ENCODE assay signal across 35 cellular contexts in the genomic region with DNA sequence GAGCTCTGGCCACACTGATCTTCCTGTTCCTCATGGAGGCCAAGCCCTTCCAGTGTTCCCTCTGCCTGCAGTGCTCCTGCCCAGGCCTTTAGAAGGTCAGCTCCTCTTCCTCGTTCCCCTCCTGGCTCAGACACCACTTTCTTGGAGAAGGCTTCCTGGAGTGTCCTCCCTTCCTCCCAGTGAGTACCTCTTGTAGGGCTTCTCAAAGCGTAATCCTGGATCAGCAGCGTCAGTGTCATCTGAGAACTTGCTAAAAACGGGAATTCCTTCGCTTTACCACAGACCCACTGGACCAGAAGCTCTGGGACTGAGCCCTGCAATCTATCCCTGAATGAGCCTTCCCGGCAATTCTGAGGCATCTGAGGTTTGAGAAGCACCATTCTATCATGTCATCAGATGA.
"Had no signal": no experiment of that assay in that cellular context is flagged by ENCODE, and none has a peak within 500 bp of the region (broad histone marks: within the 10 kb centered on the region; RNA-seq: fewer than 3 reads in every experiment).

No MANE protein-coding gene starts in this region.

- H3K27ac ChIP-seq: breast epithelium, esophagus squamous epithelium, heart right ventricle, left ventricle myocardium inferior, neutrophil, ovary, prostate gland, skin epidermis, vagina had no signal

- FAIRE-seq: islet of Langerhans had no signal

- H3K4me3 ChIP-seq: breast epithelium, esophagus squamous epithelium, heart right ventricle, left ventricle myocardium inferior, lung, mucosa of descending colon, ovary, prostate gland, skin epidermis, vagina had no signal

- H3K4me3 Mint-ChIP-seq: central memory CD8-positive, alpha-beta T cell; natural killer cell treated with Interleukin-12 subunit alpha and Interleukin-12 subunit beta and Interleukin-15 and Interleukin-18, amount 100 ng/mL, for 72 hours; stimulated activated effector memory CD8-positive, alpha-beta T cell treated with anti-CD3 and anti-CD28 coated beads, Interleukin-12 subunit alpha, Interleukin-12 subunit beta, amount 100 ng/mL, for 72 hours; stimulated activated naive CD8-positive, alpha-beta T cell treated with anti-CD3 and anti-CD28 coated beads, Interleukin-15, Interleukin-2, amounts not matched to agents 100 ng/mL and 50 ng/mL, for 24 hours; T-helper 2 cell treated with Interferon-gamma antibody and Interleukin-4, amounts not matched to agents 5 μg/mL and 100 μg/mL, for 36 hours had no signal

- H3K9me3 Mint-ChIP-seq: central memory CD8-positive, alpha-beta T cell; natural killer cell treated with Interleukin-12 subunit alpha and Interleukin-12 subunit beta and Interleukin-15 and Interleukin-18, amount 100 ng/mL, for 72 hours; stimulated activated effector memory CD8-positive, alpha-beta T cell treated with anti-CD3 and anti-CD28 coated beads, Interleukin-12 subunit alpha, Interleukin-12 subunit beta, amount 100 ng/mL, for 72 hours; stimulated activated naive CD8-positive, alpha-beta T cell treated with anti-CD3 and anti-CD28 coated beads, Interleukin-15, Interleukin-2, amounts not matched to agents 100 ng/mL and 50 ng/mL, for 24 hours; T-helper 2 cell treated with Interferon-gamma antibody and Interleukin-4, amounts not matched to agents 5 μg/mL and 100 μg/mL, for 36 hours; type B pancreatic cell had no signal

- H3K36me3 Mint-ChIP-seq: natural killer cell treated with Interleukin-12 subunit alpha and Interleukin-12 subunit beta and Interleukin-15 and Interleukin-18, amount 100 ng/mL, for 72 hours; type B pancreatic cell had no signal

- H3K27me3 Mint-ChIP-seq: stimulated activated naive CD8-positive, alpha-beta T cell treated with anti-CD3 and anti-CD28 coated beads, Interleukin-15, Interleukin-2, amounts not matched to agents 100 ng/mL and 50 ng/mL, for 24 hours had no signal

- DNase-seq: activated CD4-positive, alpha-beta T cell treated with anti-CD3 and anti-CD28 coated beads for 48 hours; activated CD4-positive, alpha-beta T cell treated with anti-CD3 and anti-CD28 coated beads, Interleukin-2, amount 50 U/mL, for 48 hours; activated CD8-positive, alpha-beta memory T cell treated with anti-CD3 and anti-CD28 coated beads for 24 hours; activated CD8-positive, alpha-beta memory T cell treated with anti-CD3 and anti-CD28 coated beads, Interleukin-2, amount 50 U/mL, for 4 hours; activated gamma-delta T cell; activated naive CD4-positive, alpha-beta T cell treated with anti-CD3 and anti-CD28 coated beads, Interleukin-2, amount 50 U/mL, for 16 hours; activated T-cell treated with anti-CD3 and anti-CD28 coated beads, Interleukin-2, amount 50 U/mL, for 1 hour; dermis blood vessel endothelial cell; effector CD4-positive, alpha-beta T cell; esophagus squamous epithelium; foreskin melanocyte; heart right ventricle; left ventricle myocardium inferior; retina; stimulated activated CD4-positive, alpha-beta T cell treated with anti-CD3 and anti-CD28 coated beads, Interleukin-12 subunit alpha, Interleukin-12 subunit beta, amount 100 ng/mL, for 4 hours; stimulated activated CD4-positive, alpha-beta T cell treated with anti-CD3 and anti-CD28 coated beads, Interleukin-4, amount 100 ng/mL, for 24 hours; T-helper 1 cell had no signal

- H3K36me3 ChIP-seq: breast epithelium, esophagus squamous epithelium, heart right ventricle, left ventricle myocardium inferior, neutrophil, ovary, prostate gland, vagina, WERI-Rb-1 had no signal

- H3K27ac Mint-ChIP-seq: natural killer cell treated with Interleukin-12 subunit alpha and Interleukin-12 subunit beta and Interleukin-15 and Interleukin-18, amount 100 ng/mL, for 72 hours; stimulated activated effector memory CD8-positive, alpha-beta T cell treated with anti-CD3 and anti-CD28 coated beads, Interleukin-12 subunit alpha, Interleukin-12 subunit beta, amount 100 ng/mL, for 72 hours; stimulated activated naive CD8-positive, alpha-beta T cell treated with anti-CD3 and anti-CD28 coated beads, Interleukin-15, Interleukin-2, amounts not matched to agents 100 ng/mL and 50 ng/mL, for 24 hours; T-helper 2 cell treated with Interferon-gamma antibody and Interleukin-4, amounts not matched to agents 5 μg/mL and 100 μg/mL, for 36 hours had no signal

- ATAC-seq: activated CD4-positive, CD25-positive, alpha-beta regulatory T cell treated with anti-CD3 and anti-CD28 coated beads, Interleukin-2, amount 50 U/mL, for 24 hours; heart right ventricle; mucosa of descending colon; natural killer cell treated with Interleukin-12 subunit alpha and Interleukin-12 subunit beta and Interleukin-15 and Interleukin-18, amount 100 ng/mL, for 72 hours; sciatic nerve; stimulated activated effector memory CD8-positive, alpha-beta T cell treated with anti-CD3 and anti-CD28 coated beads, Interleukin-12 subunit alpha, Interleukin-12 subunit beta, amount 100 ng/mL, for 72 hours had no signal

- H3K27me3 ChIP-seq: breast epithelium, heart right ventricle, ovary, vagina had no signal

- H3K9me3 ChIP-seq: breast epithelium, esophagus squamous epithelium, heart right ventricle, left ventricle myocardium inferior, mucosa of descending colon, neutrophil, ovary, prostate gland, vagina had no signal
